In the genomic region with DNA sequence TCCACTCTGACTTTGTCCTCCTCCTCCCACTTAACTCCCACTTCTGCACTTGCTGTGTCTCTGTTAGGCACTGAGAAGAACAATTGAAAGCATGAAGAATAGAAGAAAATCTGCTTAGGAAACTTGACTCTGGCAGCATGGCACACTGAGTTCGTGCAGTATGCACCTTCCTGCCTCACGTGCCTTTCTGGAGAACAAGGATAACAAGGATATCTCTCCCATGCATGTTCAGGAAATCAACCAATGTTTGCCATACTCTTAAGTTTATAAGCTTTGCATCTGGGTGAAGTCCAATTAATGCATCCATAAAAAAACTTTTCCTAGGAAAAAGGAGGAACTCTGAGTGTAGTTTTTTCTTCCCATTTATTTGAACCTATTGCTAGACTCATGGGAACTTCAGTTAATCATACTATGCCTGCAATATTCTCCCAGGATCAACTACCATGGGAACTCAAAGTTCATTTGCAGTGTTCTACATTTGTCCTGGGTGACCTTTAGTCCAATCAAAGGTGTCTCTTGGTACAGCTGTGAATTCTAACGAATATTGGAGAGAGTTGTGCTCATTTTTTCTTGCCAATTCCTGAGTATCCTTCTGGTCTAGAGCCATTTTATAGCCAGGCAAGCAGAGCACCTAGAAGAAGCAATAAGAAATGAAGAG, we compare ENCODE assay signal across 13 cellular contexts.
"Had no signal": no experiment of that assay in that cellular context is flagged by ENCODE, and none has a peak within 500 bp of the region (broad histone marks: within the 10 kb centered on the region; RNA-seq: fewer than 3 reads in every experiment).

No MANE protein-coding gene starts in this region.

- H3K27me3 ChIP-seq: testis had no signal

- H3K4me3 ChIP-seq: lung, testis had no signal

- H3K27ac ChIP-seq: testis had no signal

- DNase-seq: activated CD4-positive, alpha-beta T cell treated with anti-CD3 and anti-CD28 coated beads, Interleukin-2, amount 10 ng/mL, durations not matched to agents 24 days and 14 days; activated naive CD4-positive, alpha-beta T cell treated with Interleukin-2 at 50 U/mL for 16 hours; activated naive CD8-positive, alpha-beta T cell treated with anti-CD3 and anti-CD28 coated beads, Interleukin-2, amount 50 U/mL, for 24 hours; central memory CD4-positive, alpha-beta T cell; cortex of kidney; effector CD8-positive, alpha-beta T cell; hippocampal formation; kidney glomerular epithelial cell; stimulated activated CD4-positive, alpha-beta T cell treated with anti-CD3 and anti-CD28 coated beads, Interleukin-4, amount 100 ng/mL, for 4 hours; stimulated activated naive CD8-positive, alpha-beta T cell treated with anti-CD3 and anti-CD28 coated beads, Interleukin-15, amount 100 ng/mL, for 72 hours; T-cell; testis had no signal

- H3K9me3 ChIP-seq: testis had no signal
